In genomic region chr17:59353936-59354755, GRCh38 we compare ENCODE assay signal across 11 cellular contexts. TPM values are rescaled to one million over a fixed set of nuclear protein-coding genes. Genes with fewer than 3 reads are reported as not detected.
DNase-seq lines count a peak whose midpoint lies in the region; ATAC-seq and TF ChIP-seq lines count a peak whose summit lies in the region.
"Had no signal": no experiment of that assay in that cellular context is flagged by ENCODE, and none has a peak within 500 bp of the region (broad histone marks: within the 10 kb centered on the region; RNA-seq: fewer than 3 reads in every experiment).

No MANE protein-coding gene starts in this region.

- H3K4ac ChIP-seq in trophoblast cell (ENCODE audit: low read depth, low read length): no peak overlapping the region

- H2AK5ac ChIP-seq in trophoblast cell (ENCODE audit: low read length): no peak overlapping the region

- H3K4me3 ChIP-seq in CD4-positive, CD25-positive, alpha-beta regulatory T cell (ENCODE audit: low read depth, low read length): peak overlapping the region; percentile 15
- H3K4me3 ChIP-seq in coronary artery (no peak overlapping the region), trophoblast cell (ENCODE audit: low read depth, low read length) (no peak overlapping the region)
- H3K4me3 ChIP-seq: adrenal gland had no signal

- H3K4me1 Mint-ChIP-seq in CD4-positive, CD25-positive, alpha-beta regulatory T cell: peaks cover 18 to 95% (median 74%) of the 10 kb centered on the region in 4 donors

- peaks cover 61% of the 10 kb centered on the region for H3K4me1 ChIP-seq in CD4-positive, CD25-positive, alpha-beta regulatory T cell (ENCODE audit: control insufficient read depth, insufficient read depth, low read length, poor library complexity, severe bottlenecking)
- peaks cover 28 to 29% of the 10 kb centered on the region in 2 experiments for H3K4me1 ChIP-seq in trophoblast cell (ENCODE audit: control insufficient read depth in 1 of 2, insufficient read depth in 2 of 2, low read length in 2 of 2)

- H3K23ac ChIP-seq in trophoblast cell (ENCODE audit: low read length): no peak overlapping the region

- H3K27ac ChIP-seq in CD4-positive, CD25-positive, alpha-beta regulatory T cell (ENCODE audit: insufficient read depth, low read length, poor library complexity, severe bottlenecking): no peak overlapping the region
- H3K27ac ChIP-seq in coronary artery (peak overlapping the region; percentile 46 to 64), trophoblast cell (ENCODE audit: low read depth, low read length) (no peak overlapping the region), RWPE1 (no peak overlapping the region)
- H3K27ac ChIP-seq: adrenal gland had no signal

- H2BK5ac ChIP-seq in trophoblast cell (ENCODE audit: low read depth, low read length, poor library complexity): no peak overlapping the region

- peak overlapping the region; percentile 44 for H2BK120ac ChIP-seq in trophoblast cell (ENCODE audit: insufficient read depth, low read length, poor library complexity)

- no peak overlapping the region for H3K4me2 ChIP-seq in trophoblast cell (ENCODE audit: low read length)

- H3K18ac ChIP-seq in trophoblast cell (ENCODE audit: low read length): peak overlapping the region; percentile 55

- DNase-seq in CD4-positive, CD25-positive, alpha-beta regulatory T cell: no peak
- peak; percentile 27 for DNase-seq in NCI-H1092 (lab: John Stamatoyannopoulos, UW)
- DNase-seq in coronary artery (ENCODE audit: low spot score): no peak
- peak in 1 of 2 donors; percentile 53 for DNase-seq in trophoblast cell
- no peak for DNase-seq in GM20000 (ENCODE audit: low spot score)
- DNase-seq in medulla oblongata (ENCODE audit: extremely low spot score): no peak
- DNase-seq in RWPE1 (ENCODE audit: low spot score): no peak
- DNase-seq: adrenal gland; effector CD8-positive, alpha-beta T cell; left colon had no signal

- CTCF ChIA-PET in RWPE1 (lab: Yijun Ruan, JAX): no interaction called here

- H4K12ac ChIP-seq in trophoblast cell (ENCODE audit: low read depth, low read length): no peak overlapping the region

- H3K27me3 Mint-ChIP-seq in CD4-positive, CD25-positive, alpha-beta regulatory T cell: no peaks in the 10 kb centered on the region

- peaks cover 0 to 6% (median 0%) of the 10 kb centered on the region in 7 donors for H3K9me3 Mint-ChIP-seq in CD4-positive, CD25-positive, alpha-beta regulatory T cell

- peak overlapping the region in 3 of 4 donors; percentile 10 to 82 (median 53) for H3K4me3 Mint-ChIP-seq in CD4-positive, CD25-positive, alpha-beta regulatory T cell

- peak overlapping the region; percentile 44 for H4K91ac ChIP-seq in trophoblast cell (ENCODE audit: low read depth, low read length)

- no peak overlapping the region for H4K8ac ChIP-seq in trophoblast cell (ENCODE audit: low read depth, low read length)

- H3K36me3 Mint-ChIP-seq in CD4-positive, CD25-positive, alpha-beta regulatory T cell: peaks cover 50% of the 10 kb centered on the region

- H3K9ac ChIP-seq in trophoblast cell (ENCODE audit: low read length): no peak overlapping the region

- POLR2A ChIA-PET in RWPE1 (lab: Yijun Ruan, JAX; ENCODE audit: low non-redundant PET): no interaction called here

- peaks cover 9% of the 10 kb centered on the region for H3K79me2 ChIP-seq in trophoblast cell (ENCODE audit: control insufficient read depth, insufficient read depth, low read length, poor library complexity)

- no peaks in the 10 kb centered on the region for H3K27me3 ChIP-seq in CD4-positive, CD25-positive, alpha-beta regulatory T cell (ENCODE audit: control insufficient read depth, insufficient read depth, low read length)
- H3K27me3 ChIP-seq in trophoblast cell (ENCODE audit: insufficient read depth, low read length): no peaks in the 10 kb centered on the region
- H3K27me3 ChIP-seq: adrenal gland had no signal

- peaks cover 5% of the 10 kb centered on the region in 2 experiments for H3K9me3 ChIP-seq in CD4-positive, CD25-positive, alpha-beta regulatory T cell (ENCODE audit: control insufficient read depth in 2 of 2, low read length in 2 of 2)
- H3K9me3 ChIP-seq in trophoblast cell (ENCODE audit: insufficient read depth, low read depth, low read length): peaks cover 2% of the 10 kb centered on the region
- H3K9me3 ChIP-seq: adrenal gland had no signal

- no peak for TF ChIP-seq CTCF in coronary artery (IDR thresholded peaks at IDR 0.05)
- no peak for TF ChIP-seq CTCF in GM20000 (IDR thresholded peaks at IDR 0.05; ENCODE audit: extremely low read depth, missing control alignments)
- TF ChIP-seq CTCF in RWPE1 (conservative IDR thresholded peaks at IDR 0.05; ENCODE audit: low read depth): no peak

- no peak overlapping the region for H3K14ac ChIP-seq in trophoblast cell (ENCODE audit: low read length)

- ATAC-seq in CD4-positive, CD25-positive, alpha-beta regulatory T cell (ENCODE audit: low read depth in 2 of 2): no peak
- ATAC-seq in HG03469 (IDR thresholded peaks at IDR 0.05; ENCODE audit: unreplicated experiment): no peak
- ATAC-seq: left colon had no signal

- no CpG with 5 or more reads among the region's 9 CpGs for WGBS in trophoblast cell (ENCODE audit: extremely low coverage, insufficient coverage, insufficient read length)

- H2AFZ ChIP-seq in trophoblast cell (ENCODE audit: insufficient read depth, low read length, poor library complexity): no peak overlapping the region

- peak overlapping the region; percentile 89 to 94 (median 91) for H3K27ac Mint-ChIP-seq in CD4-positive, CD25-positive, alpha-beta regulatory T cell

- H2BK12ac ChIP-seq in trophoblast cell (ENCODE audit: low read length): no peak overlapping the region

- H3K36me3 ChIP-seq in CD4-positive, CD25-positive, alpha-beta regulatory T cell (ENCODE audit: control insufficient read depth, insufficient read depth, low read length): peaks cover 40% of the 10 kb centered on the region
- peaks cover 11 to 19% of the 10 kb centered on the region in 2 experiments for H3K36me3 ChIP-seq in trophoblast cell (ENCODE audit: control insufficient read depth in 1 of 2, insufficient read depth in 2 of 2, low read length in 2 of 2)
- H3K36me3 ChIP-seq: adrenal gland had no signal

- peaks cover 18% of the 10 kb centered on the region for H3K79me1 ChIP-seq in trophoblast cell (ENCODE audit: low read length)

RNA-seq across cellular contexts. Expression of gene YPEL2, which starts 22.7 kb away (rescaled TPM):
- 64.3 TPM for total RNA-seq in CD4-positive, CD25-positive, alpha-beta regulatory T cell
- 10 to 100 TPM; 35.7 to 45.7 (median 41.2) TPM for polyA plus RNA-seq in CD4-positive, CD25-positive, alpha-beta regulatory T cell
- 17.0 and 17.3 TPM in 2 replicates for polyA plus RNA-seq in trophoblast cell (2013)

Comparison
In these comparisons a context has a peak if more than half of its experiments do, and no peak if none do; other contexts are left out.
1. H3K27ac ChIP-seq: peak in coronary artery (2 of 2); none in CD4-positive, CD25-positive, alpha-beta regulatory T cell (single experiment), trophoblast cell (single experiment) and RWPE1 (single experiment).